In genomic region chr5:148385094-148385493, GRCh38 we compare ENCODE assay signal across 12 cellular contexts. TPM values are rescaled to one million over a fixed set of nuclear protein-coding genes. Genes with fewer than 3 reads are reported as not detected.
DNase-seq lines count a peak whose midpoint lies in the region; ATAC-seq and TF ChIP-seq lines count a peak whose summit lies in the region.
"Had no signal": no experiment of that assay in that cellular context is flagged by ENCODE, and none has a peak within 500 bp of the region (broad histone marks: within the 10 kb centered on the region; RNA-seq: fewer than 3 reads in every experiment).

No MANE protein-coding gene starts in this region.

- DNase-seq in MG63 = no peak
- DNase-seq in neural progenitor cell (ENCODE audit: low spot score) = no peak
- no peak for DNase-seq in UCSD-AML1 (lab: John Stamatoyannopoulos, UW; ENCODE audit: unreplicated experiment)
- no peak for DNase-seq in NCI-H345 (lab: John Stamatoyannopoulos, UW)
- DNase-seq: activated effector memory CD4-positive, alpha-beta T cell treated with anti-CD3 and anti-CD28 coated beads, Interleukin-2, amount 50 U/mL, for 16 hours; H7 had no signal

- no peaks in the 10 kb centered on the region for H3K9me2 ChIP-seq in DOHH2 (replicated peaks; ENCODE audit: control insufficient read depth, low read length)

- H2AFZ ChIP-seq in neural progenitor cell (replicated peaks) = no peak overlapping the region

- no peak overlapping the region for H3K27ac ChIP-seq in DOHH2 (ENCODE audit: low read depth, low read length)
- H3K27ac ChIP-seq in duodenal mucosa (ENCODE audit: low read depth, low read length) = no peak overlapping the region
- no peak overlapping the region for H3K27ac ChIP-seq in neural progenitor cell

- H3K4me1 ChIP-seq in DOHH2 (ENCODE audit: control insufficient read depth, low read length) (peaks cover 36% of the 10 kb centered on the region), duodenal mucosa (ENCODE audit: control insufficient read depth in 1 of 2, insufficient read depth in 2 of 2, low read length in 2 of 2) (peaks cover 19 to 26% of the 10 kb centered on the region in 2 donors), neural progenitor cell (peaks cover 15% of the 10 kb centered on the region)

- no peaks in the 10 kb centered on the region for H3K27me3 ChIP-seq in DOHH2 (ENCODE audit: control insufficient read depth, low read length)
- no peaks in the 10 kb centered on the region for H3K27me3 ChIP-seq in MG63
- H3K27me3 ChIP-seq in duodenal mucosa (ENCODE audit: control insufficient read depth in 1 of 2, insufficient read depth in 2 of 2, low read length in 2 of 2) = no peaks in the 10 kb centered on the region
- no peaks in the 10 kb centered on the region for H3K27me3 ChIP-seq in neural progenitor cell

- H3K9me3 ChIP-seq in DOHH2 (ENCODE audit: control insufficient read depth, insufficient read depth, low read length) = no peaks in the 10 kb centered on the region
- H3K9me3 ChIP-seq in MG63 = no peaks in the 10 kb centered on the region
- H3K9me3 ChIP-seq in duodenal mucosa (ENCODE audit: control insufficient read depth in 1 of 2, low read length in 2 of 2) = no peaks in the 10 kb centered on the region
- H3K9me3 ChIP-seq in neural progenitor cell (ENCODE audit: low read depth) = no peaks in the 10 kb centered on the region

- H4K20me1 ChIP-seq in DOHH2 (ENCODE audit: control insufficient read depth, insufficient read depth, low read depth, low read length) (peaks cover 7% of the 10 kb centered on the region; the same call in 1 of the 2 replicates), neural progenitor cell (ENCODE audit: low read depth) (peaks cover 14% of the 10 kb centered on the region)

- H3K4me3 ChIP-seq in DOHH2 (ENCODE audit: low read length) (peak overlapping the region; percentile 79), MG63 (peak overlapping the region; percentile 85), duodenal mucosa (ENCODE audit: low read depth in 1 of 2, low read length in 2 of 2) (peak overlapping the region; percentile 87 to 88), neural progenitor cell (peak overlapping the region; percentile 82)

- peaks cover 2% of the 10 kb centered on the region for H3K36me3 Mint-ChIP-seq in neural progenitor cell

- H3K79me2 ChIP-seq in DOHH2 (ENCODE audit: control insufficient read depth, low read length) = peaks cover 69% of the 10 kb centered on the region
- H3K79me2 ChIP-seq in neural progenitor cell (ENCODE audit: low read depth) = peaks cover 62% of the 10 kb centered on the region

- H3K9me3 Mint-ChIP-seq in neural progenitor cell = no peaks in the 10 kb centered on the region

- no peak for ATAC-seq in HG03460 (IDR thresholded peaks at IDR 0.05; ENCODE audit: unreplicated experiment)
- ATAC-seq in HG03280 (IDR thresholded peaks at IDR 0.05; ENCODE audit: unreplicated experiment) = no peak

- H3K27ac Mint-ChIP-seq in neural progenitor cell = no peak overlapping the region

- no peak for TF ChIP-seq CTCF in DOHH2 (IDR thresholded peaks at IDR 0.05; ENCODE audit: low read depth, low read length, poor library complexity, severe bottlenecking)
- TF ChIP-seq CTCF in neural progenitor cell (IDR thresholded peaks at IDR 0.05) = no peak

- peak overlapping the region; percentile 93 for H3K4me3 Mint-ChIP-seq in neural progenitor cell

- no peaks in the 10 kb centered on the region for H3K27me3 Mint-ChIP-seq in neural progenitor cell (ENCODE audit: insufficient read depth, low read depth)

- H3K9ac ChIP-seq in duodenal mucosa (ENCODE audit: low read depth in 1 of 2, low read length in 2 of 2) (no peak overlapping the region), neural progenitor cell (peak overlapping the region; percentile 89)

- H3F3A ChIP-seq in DOHH2 (ENCODE audit: control insufficient read depth, insufficient read depth) (no peaks in the 10 kb centered on the region), neural progenitor cell (ENCODE audit: low read depth) (no peaks in the 10 kb centered on the region)

- H3K4me2 ChIP-seq in DOHH2 (ENCODE audit: low read length) (peak overlapping the region; percentile 88), neural progenitor cell (peak overlapping the region; percentile 84)

- H3K36me3 ChIP-seq in DOHH2 (ENCODE audit: control insufficient read depth, low read length) (peaks cover 44% of the 10 kb centered on the region), MG63 (peaks cover 15% of the 10 kb centered on the region), duodenal mucosa (ENCODE audit: control insufficient read depth in 1 of 2, insufficient read depth in 2 of 2, low read length in 2 of 2) (no peaks in the 10 kb centered on the region), neural progenitor cell (no peaks in the 10 kb centered on the region)

- H3K4me1 Mint-ChIP-seq in neural progenitor cell = peaks cover 27% of the 10 kb centered on the region

RNA-seq across cellular contexts. Expression of gene FBXO38, which starts 1.3 kb away (rescaled TPM):
- 29.4 and 52.7 TPM in 2 replicates for total RNA-seq in MG63 (2014; rRNA removed; shearing (Covaris generic); ENCODE audit: low replicate concordance)
- total RNA-seq in neural progenitor cell (ENCODE audit: low replicate concordance) = 44.9 and 64.6 TPM in 2 replicates

RNA-seq across cellular contexts. Expression of gene SPINK9, which starts 49.7 kb away (rescaled TPM):
- total RNA-seq in MG63 (2014; rRNA removed; shearing (Covaris generic); ENCODE audit: low replicate concordance) = not detected in 2 replicates
- not detected in 2 replicates for total RNA-seq in neural progenitor cell (ENCODE audit: low replicate concordance)
- total RNA-seq: H7, LHCN-M2, renal cortical epithelial cell had no signal
